3 cellular contexts compared by ENCODE assay signal in the genomic region with DNA sequence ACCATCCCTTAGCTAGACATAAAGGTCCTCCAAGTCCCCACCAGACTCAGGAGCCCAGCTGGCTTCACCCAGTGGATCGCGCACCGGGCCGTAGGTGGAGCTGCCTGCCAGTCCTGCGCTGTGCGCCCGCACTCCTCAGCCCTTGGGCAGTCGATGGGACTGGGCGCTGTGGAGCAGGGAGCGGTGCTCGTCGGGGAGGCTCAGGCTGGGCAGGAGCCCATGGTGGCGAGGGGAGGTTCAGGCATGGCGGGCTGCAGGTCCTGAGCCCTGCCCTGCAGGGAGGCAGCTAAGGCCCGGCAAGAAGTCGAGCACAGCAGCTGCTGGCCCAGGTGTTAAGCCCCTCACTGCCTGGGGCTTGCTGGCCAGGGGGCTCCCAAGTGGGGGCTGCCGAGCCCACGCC.
DNase-seq lines count a peak whose midpoint lies in the region; FAIRE-seq and TF ChIP-seq lines count a peak whose summit lies in the region.
"Not testable (repeated sequence)": the region's sequence is repeated elsewhere in the genome, so short reads cannot be mapped to it uniquely, and the experiment has no call there.

No MANE protein-coding gene starts in this region.

- not testable (repeated sequence) for FAIRE-seq in kidney (lab: Jason Lieb, UNC)

- not testable (repeated sequence) for H3K14ac ChIP-seq in neuronal stem cell (ENCODE audit: low read length); trophoblast cell (ENCODE audit: low read length)

- not testable (repeated sequence) for H3K79me1 ChIP-seq in neuronal stem cell (ENCODE audit: low read depth, low read length); trophoblast cell (ENCODE audit: low read length)

- H4K12ac ChIP-seq in trophoblast cell (ENCODE audit: low read depth, low read length): not testable (repeated sequence)

- not testable (repeated sequence) for H3K36me3 ChIP-seq in kidney (ENCODE audit: control insufficient read depth in 1 of 2, insufficient read depth in 2 of 2, low read length in 2 of 2); neuronal stem cell (replicated peaks in 1 of 2; ENCODE audit: control insufficient read depth in 2 of 2, insufficient read depth in 2 of 2, low read length in 2 of 2); trophoblast cell (ENCODE audit: control insufficient read depth in 1 of 2, insufficient read depth in 2 of 2, low read length in 2 of 2)

- not testable (repeated sequence) for H3K4me3 ChIP-seq in kidney (ENCODE audit: low read length in 2 of 2); neuronal stem cell (ENCODE audit: low read length in 2 of 2)
- H3K4me3 ChIP-seq in trophoblast cell (ENCODE audit: low read depth, low read length): peak overlapping the region; percentile 45

- intact Hi-C loops in kidney (cut with DNase I): not testable (repeated sequence)

- not testable (repeated sequence) for H2AK5ac ChIP-seq in neuronal stem cell (ENCODE audit: low read depth, low read length); trophoblast cell (ENCODE audit: low read length)

- H3K4me1 ChIP-seq in kidney (ENCODE audit: control insufficient read depth in 1 of 2, insufficient read depth in 1 of 2, low read depth in 1 of 2, low read length in 2 of 2); neuronal stem cell (ENCODE audit: control insufficient read depth in 2 of 2, insufficient read depth in 1 of 2, low read depth in 1 of 2, low read length in 2 of 2); trophoblast cell (ENCODE audit: control insufficient read depth in 1 of 2, insufficient read depth in 2 of 2, low read length in 2 of 2): not testable (repeated sequence)

- H3K27ac ChIP-seq in kidney (ENCODE audit: low read depth in 2 of 2, low read length in 2 of 2); neuronal stem cell (replicated peaks; ENCODE audit: low read length); trophoblast cell (ENCODE audit: low read depth, low read length): not testable (repeated sequence)

- not testable (repeated sequence) for H2BK15ac ChIP-seq in neuronal stem cell (ENCODE audit: low read length)

- not testable (repeated sequence) for H3K27me3 ChIP-seq in neuronal stem cell (ENCODE audit: control insufficient read depth in 3 of 3, insufficient read depth in 3 of 3, low read depth in 1 of 3, low read length in 3 of 3); trophoblast cell (ENCODE audit: insufficient read depth, low read length)

- not testable (repeated sequence) for H3K4ac ChIP-seq in neuronal stem cell (ENCODE audit: low read length); trophoblast cell (ENCODE audit: low read depth, low read length)

- not testable (repeated sequence) for H3K23ac ChIP-seq in neuronal stem cell (ENCODE audit: low read depth, low read length, poor library complexity); trophoblast cell (ENCODE audit: low read length)

- DNase-seq in kidney: peak; percentile 70
- not testable (repeated sequence) for DNase-seq in neuronal stem cell (ENCODE audit: low spot score); trophoblast cell

- H3K18ac ChIP-seq in neuronal stem cell (ENCODE audit: low read length); trophoblast cell (ENCODE audit: low read length): not testable (repeated sequence)

- not testable (repeated sequence) for H4K91ac ChIP-seq in neuronal stem cell (ENCODE audit: low read depth, low read length, poor library complexity); trophoblast cell (ENCODE audit: low read depth, low read length)

- TF ChIP-seq CTCF in kidney (IDR thresholded peaks at IDR 0.05; ENCODE audit: borderline replicate concordance, extremely low read depth, insufficient read depth): not testable (repeated sequence)

- H2AFZ ChIP-seq in neuronal stem cell (ENCODE audit: low read length); trophoblast cell (ENCODE audit: insufficient read depth, low read length, poor library complexity): not testable (repeated sequence)

- not testable (repeated sequence) for H3K9me3 ChIP-seq in kidney (ENCODE audit: control insufficient read depth in 1 of 2, low read length in 2 of 2); neuronal stem cell (replicated peaks in 1 of 2; ENCODE audit: control insufficient read depth in 2 of 2, insufficient read depth in 1 of 2, low read depth in 1 of 2, low read length in 2 of 2); trophoblast cell (ENCODE audit: insufficient read depth, low read depth, low read length)

- H2BK120ac ChIP-seq in neuronal stem cell (ENCODE audit: low read depth, low read length); trophoblast cell (ENCODE audit: insufficient read depth, low read length, poor library complexity): not testable (repeated sequence)

- H3K9ac ChIP-seq in kidney (ENCODE audit: low read length in 2 of 2); trophoblast cell (ENCODE audit: low read length): not testable (repeated sequence)
- H3K9ac ChIP-seq in neuronal stem cell (ENCODE audit: low read depth, low read length, poor library complexity): peak overlapping the region; percentile 33

- not testable (repeated sequence) for H2BK5ac ChIP-seq in neuronal stem cell (ENCODE audit: low read length); trophoblast cell (ENCODE audit: low read depth, low read length, poor library complexity)

- not testable (repeated sequence) for H2BK12ac ChIP-seq in neuronal stem cell (ENCODE audit: low read length); trophoblast cell (ENCODE audit: low read length)

- not testable (repeated sequence) for H3K4me2 ChIP-seq in neuronal stem cell (ENCODE audit: insufficient read depth, low read length, poor library complexity, severe bottlenecking); trophoblast cell (ENCODE audit: low read length)

- H4K8ac ChIP-seq in neuronal stem cell (ENCODE audit: low read depth, low read length); trophoblast cell (ENCODE audit: low read depth, low read length): not testable (repeated sequence)

- H3K79me2 ChIP-seq in trophoblast cell (ENCODE audit: control insufficient read depth, insufficient read depth, low read length, poor library complexity): not testable (repeated sequence)

- no CpG with 5 or more reads among the region's 18 CpGs for WGBS in neuronal stem cell (ENCODE audit: extremely low coverage in 2 of 2, insufficient read length in 2 of 2, insufficient replicate concordance in 1 of 2), 2 donors
- no CpG with 5 or more reads among the region's 18 CpGs for WGBS in trophoblast cell (ENCODE audit: extremely low coverage, insufficient coverage, insufficient read length)
